8 cellular contexts compared by ENCODE assay signal in the genomic region with DNA sequence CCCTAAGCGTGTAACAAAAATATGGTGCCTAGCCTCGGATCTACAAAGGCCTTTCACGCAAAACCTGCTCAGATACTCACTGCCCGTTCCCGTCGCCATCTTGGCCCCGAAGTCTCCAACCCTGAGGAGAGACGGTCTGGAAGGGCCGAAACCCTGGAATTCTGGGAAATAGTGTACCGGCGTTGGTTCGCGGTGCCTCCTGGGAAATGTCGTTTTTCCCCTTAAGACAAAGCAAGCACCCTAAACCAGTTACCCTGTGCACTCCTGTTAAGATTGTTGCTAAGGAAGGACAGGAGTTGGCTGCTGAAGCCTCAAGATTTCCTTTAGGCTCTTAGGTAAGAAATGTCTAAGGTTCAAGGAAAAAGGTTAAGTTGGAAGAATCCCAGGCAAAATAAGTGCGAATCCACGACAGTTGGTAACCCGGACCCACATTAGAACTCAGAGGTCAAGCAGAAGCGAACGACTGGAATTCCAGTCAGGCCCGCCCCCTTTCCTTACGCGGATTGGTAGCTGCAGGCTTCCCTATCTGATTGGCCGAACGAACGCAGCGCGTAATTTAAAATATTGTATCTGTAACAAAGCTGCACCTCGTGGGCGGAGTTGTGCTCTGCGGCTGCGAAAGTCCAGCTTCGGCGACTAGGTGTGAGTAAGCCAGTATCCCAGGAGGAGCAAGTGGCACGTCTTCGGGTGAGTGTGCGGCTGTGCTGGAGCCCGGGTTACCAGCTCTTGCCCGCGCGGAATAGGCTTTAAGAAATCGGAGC. TPM values are rescaled to one million over a fixed set of nuclear protein-coding genes. Genes with fewer than 3 reads are reported as not detected.
DNase-seq lines count a peak whose midpoint lies in the region; ATAC-seq lines count a peak whose summit lies in the region.

A gene with protein sequence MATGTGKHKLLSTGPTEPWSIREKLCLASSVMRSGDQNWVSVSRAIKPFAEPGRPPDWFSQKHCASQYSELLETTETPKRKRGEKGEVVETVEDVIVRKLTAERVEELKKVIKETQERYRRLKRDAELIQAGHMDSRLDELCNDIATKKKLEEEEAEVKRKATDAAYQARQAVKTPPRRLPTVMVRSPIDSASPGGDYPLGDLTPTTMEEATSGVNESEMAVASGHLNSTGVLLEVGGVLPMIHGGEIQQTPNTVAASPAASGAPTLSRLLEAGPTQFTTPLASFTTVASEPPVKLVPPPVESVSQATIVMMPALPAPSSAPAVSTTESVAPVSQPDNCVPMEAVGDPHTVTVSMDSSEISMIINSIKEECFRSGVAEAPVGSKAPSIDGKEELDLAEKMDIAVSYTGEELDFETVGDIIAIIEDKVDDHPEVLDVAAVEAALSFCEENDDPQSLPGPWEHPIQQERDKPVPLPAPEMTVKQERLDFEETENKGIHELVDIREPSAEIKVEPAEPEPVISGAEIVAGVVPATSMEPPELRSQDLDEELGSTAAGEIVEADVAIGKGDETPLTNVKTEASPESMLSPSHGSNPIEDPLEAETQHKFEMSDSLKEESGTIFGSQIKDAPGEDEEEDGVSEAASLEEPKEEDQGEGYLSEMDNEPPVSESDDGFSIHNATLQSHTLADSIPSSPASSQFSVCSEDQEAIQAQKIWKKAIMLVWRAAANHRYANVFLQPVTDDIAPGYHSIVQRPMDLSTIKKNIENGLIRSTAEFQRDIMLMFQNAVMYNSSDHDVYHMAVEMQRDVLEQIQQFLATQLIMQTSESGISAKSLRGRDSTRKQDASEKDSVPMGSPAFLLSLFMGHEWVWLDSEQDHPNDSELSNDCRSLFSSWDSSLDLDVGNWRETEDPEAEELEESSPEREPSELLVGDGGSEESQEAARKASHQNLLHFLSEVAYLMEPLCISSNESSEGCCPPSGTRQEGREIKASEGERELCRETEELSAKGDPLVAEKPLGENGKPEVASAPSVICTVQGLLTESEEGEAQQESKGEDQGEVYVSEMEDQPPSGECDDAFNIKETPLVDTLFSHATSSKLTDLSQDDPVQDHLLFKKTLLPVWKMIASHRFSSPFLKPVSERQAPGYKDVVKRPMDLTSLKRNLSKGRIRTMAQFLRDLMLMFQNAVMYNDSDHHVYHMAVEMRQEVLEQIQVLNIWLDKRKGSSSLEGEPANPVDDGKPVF (minus strand): TSS at position 115 of the 761 bp plus-strand sequence. CDS start 16 bp downstream, at position 99.
A gene (plus strand): TSS at position 597 of the 761 bp plus-strand sequence. CDS start 569 bp downstream, outside the sequence.

- intact Hi-C loops in left colon (cut with DNase I, micrococcal nuclease) = loop anchor here in 1 of 2 donors (5.0 kb wide), 1 partner anchor 34 kb away; a partner anchor contains a TSS

- DNase-seq in C1 segment of cervical spinal cord (lab: John Stamatoyannopoulos, UW) (peak; percentile 69 to 97 (median 92)), NCI-H526 (lab: John Stamatoyannopoulos, UW) (peak; percentile 96 to 98), cortex of kidney (lab: John Stamatoyannopoulos, UW) (peak; percentile 16), left colon (peak; percentile 97 to 98)
- peak; percentile 86 to 87 for DNase-seq in activated CD4-positive, alpha-beta T cell treated with anti-CD3 and anti-CD28 coated beads for 4 hours
- DNase-seq in stimulated activated CD4-positive, alpha-beta T cell treated with anti-CD3 and anti-CD28 coated beads, Interleukin-1b, Interleukin-23, amount 100 ng/mL, for 48 hours = peak; percentile 91

- ATAC-seq in GM19328 (IDR thresholded peaks at IDR 0.05; ENCODE audit: unreplicated experiment) (peak; percentile 74), HG03469 (IDR thresholded peaks at IDR 0.05; ENCODE audit: unreplicated experiment) (peak; percentile 69), left colon (peak; percentile 93)

RNA-seq across cellular contexts. Expression of the first gene that starts in this region (rescaled TPM):
- total RNA-seq in left colon = 10 to 100 TPM; 29.6 to 33.8 TPM

RNA-seq across cellular contexts. Expression of the second gene that starts in this region (rescaled TPM):
- total RNA-seq in left colon = 1 to 10 TPM; 4.0 to 6.5 TPM

Comparison
In these comparisons a context has a peak if more than half of its experiments do, and no peak if none do; other contexts are left out.
1. Peak in every context shown above with its lines: DNase-seq and ATAC-seq.
2. DNase-seq: peak in every context shown above with its lines; median percentile 98 in left colon; 97 in NCI-H526; 92 in C1 segment of cervical spinal cord; 91 in stimulated activated CD4-positive, alpha-beta T cell treated with anti-CD3 and anti-CD28 coated beads, Interleukin-1b, Interleukin-23, amount 100 ng/mL, for 48 hours; 86 in activated CD4-positive, alpha-beta T cell treated with anti-CD3 and anti-CD28 coated beads for 4 hours; 16 in cortex of kidney.